Comparison of ENCODE assay signal across 1 cellular context in the genomic region with DNA sequence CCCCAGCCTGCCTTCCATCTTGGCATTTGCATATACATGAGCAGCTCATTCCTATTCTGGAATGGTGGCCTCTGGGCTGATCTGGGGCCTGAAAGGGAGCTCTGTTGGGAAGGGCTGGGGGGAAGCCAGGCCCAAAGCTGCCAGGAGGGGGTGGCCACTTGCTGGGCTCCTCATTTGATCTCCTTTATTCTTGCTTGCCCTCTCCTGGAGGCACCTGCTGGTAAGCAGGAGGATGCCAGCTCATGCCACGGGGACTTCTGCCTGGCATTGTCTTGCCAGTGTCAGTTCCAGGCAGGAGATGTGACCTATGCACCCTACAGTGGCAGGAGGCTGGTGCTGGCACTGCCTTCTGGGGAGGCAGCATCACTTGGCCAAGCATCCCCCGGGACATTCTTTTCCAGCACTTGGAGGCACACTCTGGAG.
TF ChIP-seq lines count a peak whose summit lies in the region.

No MANE protein-coding gene starts in this region.

TF ChIP-seq in GM23338, 12 proteins besides CTCF, POLR2A, EP300 and RAD21:
- TF ChIP-seq STAT1 (IDR thresholded peaks at IDR 0.05; ENCODE audit: unreplicated experiment) (no peak), NANOG (IDR thresholded peaks at IDR 0.05; ENCODE audit: borderline replicate concordance) (no peak)
